8 cellular contexts compared by ENCODE assay signal in the genomic region with DNA sequence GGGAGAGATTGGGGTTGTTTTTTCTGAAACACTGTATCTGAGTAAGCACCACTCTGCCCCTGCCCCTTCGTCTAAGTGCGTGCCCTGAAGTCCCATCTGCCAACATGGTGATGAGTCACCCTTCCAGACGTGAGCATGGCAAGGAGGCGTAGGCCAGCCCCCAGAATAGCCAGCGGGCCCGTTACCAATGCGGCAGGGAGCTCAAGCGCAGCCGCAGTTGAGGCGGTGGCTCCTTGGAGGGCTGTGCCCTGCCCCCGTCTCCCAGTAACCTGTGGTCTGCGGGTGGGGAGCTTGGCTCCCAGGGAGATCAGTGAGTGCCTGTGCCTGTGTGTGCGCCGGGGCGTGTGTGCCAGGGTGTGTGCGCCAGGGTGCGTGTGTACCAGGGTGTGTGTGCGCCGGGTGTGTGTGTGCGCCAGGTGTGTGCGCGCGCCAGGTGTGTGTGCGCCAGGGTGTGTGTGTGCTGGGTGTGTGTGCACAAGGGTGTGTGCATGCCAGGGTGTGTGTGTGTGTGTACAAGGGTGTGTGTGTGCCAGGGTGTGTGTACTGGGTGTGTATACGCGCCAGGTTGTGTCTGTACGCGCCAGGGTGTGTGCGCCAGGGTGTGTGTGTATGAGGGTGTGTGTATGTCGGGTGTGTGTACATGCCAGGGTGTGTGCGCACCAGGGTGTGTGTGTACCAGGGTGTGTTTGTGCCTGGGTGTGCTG.
DNase-seq lines count a peak whose midpoint lies in the region; ATAC-seq and TF ChIP-seq lines count a peak whose summit lies in the region.

No MANE protein-coding gene starts in this region.

- H3K4me3 ChIP-seq in adrenal gland = no peak overlapping the region
- no peak overlapping the region for H3K4me3 ChIP-seq in retinal pigment epithelial cell (ENCODE audit: low read length)

- peak overlapping the region in 3 of 5 donors; percentile 82 to 90 (median 87) for H3K27ac ChIP-seq in adrenal gland

- TF ChIP-seq CTCF in adrenal gland (IDR thresholded peaks at IDR 0.05) (no peak), retinal pigment epithelial cell (conservative IDR thresholded peaks at IDR 0.05; ENCODE audit: low read depth, low read length) (no peak)

- H3K4me1 ChIP-seq in adrenal gland (replicated peaks in 1 of 2) = peaks cover 15 to 22% of the 10 kb centered on the region in 2 donors

- no peaks in the 10 kb centered on the region for H3K27me3 ChIP-seq in adrenal gland

- ATAC-seq in HG03571 (IDR thresholded peaks at IDR 0.05; ENCODE audit: unreplicated experiment) (no peak), GM18868 (IDR thresholded peaks at IDR 0.05; ENCODE audit: unreplicated experiment) (no peak)

- 74 to 89% (median 79%) methylated on average over 11 to 31 of the region's 31 CpGs for WGBS in adrenal gland, 4 donors

- H3K36me3 ChIP-seq in adrenal gland (replicated peaks in 1 of 2) = peaks cover 0 to 11% of the 10 kb centered on the region in 2 donors

- TF ChIP-seq POLR2A in adrenal gland (IDR thresholded peaks at IDR 0.05) = peak in 1 of 2 donors; percentile 29

- DNase-seq in Daoy (ENCODE audit: low read depth) = peak; percentile 98
- DNase-seq in RPMI7951 (ENCODE audit: low read depth) = peak; percentile 99
- DNase-seq in adrenal gland = peak; percentile 43 to 93 (median 80)
- DNase-seq in retinal pigment epithelial cell (ENCODE audit: low read depth) = peak; percentile 24
- no peak for DNase-seq in DMS53 treated with DMSO at 0.1 percent for 48 hours (lab: John Stamatoyannopoulos, UW; ENCODE audit: unreplicated experiment)
- DNase-seq in OCI-M1 (lab: John Stamatoyannopoulos, UW) = no peak

- no peaks in the 10 kb centered on the region for H3K9me3 ChIP-seq in adrenal gland (replicated peaks in 1 of 3)

- intact Hi-C loops in adrenal gland (cut with DNase I) = no loop called here

Comparison
In these comparisons a context has a peak if more than half of its experiments do, and no peak if none do; other contexts are left out.
1. DNase-seq: peak in Daoy (single experiment), RPMI7951 (single experiment), adrenal gland (7 of 7) and retinal pigment epithelial cell (single experiment); none in DMS53 treated with DMSO at 0.1 percent for 48 hours (single experiment) and OCI-M1 (single experiment).